Comparison of ENCODE assay signal across 1 cellular context in the genomic region with DNA sequence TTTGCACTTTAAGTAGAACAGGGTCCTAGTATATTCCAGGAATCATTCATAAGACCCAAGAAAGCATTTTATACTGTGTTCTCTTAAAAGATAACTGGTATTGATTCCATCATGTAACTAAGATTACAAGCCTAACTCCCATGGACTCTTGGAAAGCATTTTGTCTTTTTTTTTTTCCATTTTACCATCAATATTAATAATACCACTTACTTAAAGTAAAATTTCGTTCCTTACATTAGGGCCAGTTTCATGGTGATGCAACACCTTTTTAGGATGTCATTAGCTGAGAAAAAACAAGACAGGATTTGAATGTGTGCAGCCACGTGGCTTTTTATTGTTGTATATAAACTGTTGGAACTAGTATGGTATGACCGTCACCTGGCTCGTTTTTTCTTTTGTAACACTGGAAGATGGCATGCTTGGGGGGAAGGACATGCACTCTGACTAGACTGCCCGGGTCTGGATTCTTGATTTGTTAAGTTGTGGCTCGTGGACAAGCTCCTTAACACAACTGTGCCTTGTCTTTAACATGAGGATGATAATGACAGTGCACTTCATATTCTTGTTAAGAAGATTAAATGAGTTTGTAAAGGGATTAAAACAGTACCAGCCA.
A peak's percentile ranks its signal among the peaks of the same experiment; 100 is the strongest.
TF ChIP-seq lines count a peak whose summit lies in the region.

No MANE protein-coding gene starts in this region.

TF ChIP-seq in K562, 482 proteins besides CTCF, POLR2A, EP300 and RAD21 (continued from another document and continues in another):
- peak; percentile 85 to 89 for TF ChIP-seq MNT (conservative IDR thresholded peaks at IDR 0.05)
- TF ChIP-seq HMBOX1 (IDR thresholded peaks at IDR 0.05), result peak; percentile 52
- TF ChIP-seq ZBTB9 (CRISPR knock-in tag; IDR thresholded peaks at IDR 0.05), result no peak
- TF ChIP-seq CEBPZ (IDR thresholded peaks at IDR 0.05; ENCODE audit: borderline replicate concordance, low read depth, low read length), result no peak
- no peak for TF ChIP-seq MAFK (IDR thresholded peaks at IDR 0.05; ENCODE audit: low read length)
- TF ChIP-seq MYC (IDR thresholded peaks at IDR 0.05; ENCODE audit: low read depth, low read length), result peak; percentile 96
- no peak for TF ChIP-seq MYC (CRISPR knock-in tag; IDR thresholded peaks at IDR 0.05; ENCODE audit: borderline replicate concordance, low read depth)
- no peak for TF ChIP-seq NONO (IDR thresholded peaks at IDR 0.05; ENCODE audit: low read depth in 2 of 2, low read length in 1 of 2)
- TF ChIP-seq ZNF76 (CRISPR knock-in tag; IDR thresholded peaks at IDR 0.05; ENCODE audit: borderline replicate concordance), result no peak
- TF ChIP-seq ZNF23 (CRISPR knock-in tag; IDR thresholded peaks at IDR 0.05), result no peak
- TF ChIP-seq JUNB (CRISPR knock-in tag; conservative IDR thresholded peaks at IDR 0.05), result no peak
- no peak; the same call in 1 of the 2 replicates for TF ChIP-seq MECOM (CRISPR knock-in tag; IDR thresholded peaks at IDR 0.05)
- no peak for TF ChIP-seq SNAPC5 (CRISPR knock-in tag; IDR thresholded peaks at IDR 0.05)
- TF ChIP-seq NR2F6 (CRISPR knock-in tag; IDR thresholded peaks at IDR 0.05), result no peak
- no peak for TF ChIP-seq SUPT5H (IDR thresholded peaks at IDR 0.05)
- TF ChIP-seq CTBP1 (IDR thresholded peaks at IDR 0.05; ENCODE audit: borderline replicate concordance), result no peak
- TF ChIP-seq RFX5 (IDR thresholded peaks at IDR 0.05; ENCODE audit: low read depth, low read length), result no peak
- no peak for TF ChIP-seq ARID3A (IDR thresholded peaks at IDR 0.05; ENCODE audit: borderline replicate concordance, low read depth, low read length)
- no peak for TF ChIP-seq ZKSCAN8 (CRISPR knock-in tag; IDR thresholded peaks at IDR 0.05)
- TF ChIP-seq TSHZ1 (CRISPR knock-in tag; IDR thresholded peaks at IDR 0.05), result no peak
- no peak for TF ChIP-seq CCAR2 (IDR thresholded peaks at IDR 0.05; ENCODE audit: low read depth, low read length)
- TF ChIP-seq GTF2F1 (IDR thresholded peaks at IDR 0.05; ENCODE audit: low read depth, low read length), result no peak
- no peak for TF ChIP-seq SAFB2 (IDR thresholded peaks at IDR 0.05; ENCODE audit: borderline replicate concordance, low read depth, low read length, severe bottlenecking)
- no peak for TF ChIP-seq FOXJ3 (CRISPR knock-in tag; IDR thresholded peaks at IDR 0.05)
- peak; percentile 69; the same call in 1 of the 2 replicates for TF ChIP-seq ATF7 (IDR thresholded peaks at IDR 0.05)
- no peak for TF ChIP-seq LCOR (CRISPR knock-in tag; IDR thresholded peaks at IDR 0.05)
- TF ChIP-seq ZNF3 (CRISPR knock-in tag; IDR thresholded peaks at IDR 0.05), result no peak
- TF ChIP-seq POLR3G (IDR thresholded peaks at IDR 0.05; ENCODE audit: extremely low read depth, insufficient read length, insufficient replicate concordance), result no peak
- no peak for TF ChIP-seq SP2 (IDR thresholded peaks at IDR 0.05; ENCODE audit: extremely low read depth, low read depth, low read length, poor library complexity, severe bottlenecking)
- no peak for TF ChIP-seq ZNF41 (CRISPR knock-in tag; conservative IDR thresholded peaks at IDR 0.05)
- TF ChIP-seq, protein P1, sequence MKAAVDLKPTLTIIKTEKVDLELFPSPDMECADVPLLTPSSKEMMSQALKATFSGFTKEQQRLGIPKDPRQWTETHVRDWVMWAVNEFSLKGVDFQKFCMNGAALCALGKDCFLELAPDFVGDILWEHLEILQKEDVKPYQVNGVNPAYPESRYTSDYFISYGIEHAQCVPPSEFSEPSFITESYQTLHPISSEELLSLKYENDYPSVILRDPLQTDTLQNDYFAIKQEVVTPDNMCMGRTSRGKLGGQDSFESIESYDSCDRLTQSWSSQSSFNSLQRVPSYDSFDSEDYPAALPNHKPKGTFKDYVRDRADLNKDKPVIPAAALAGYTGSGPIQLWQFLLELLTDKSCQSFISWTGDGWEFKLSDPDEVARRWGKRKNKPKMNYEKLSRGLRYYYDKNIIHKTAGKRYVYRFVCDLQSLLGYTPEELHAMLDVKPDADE (conservative IDR thresholded peaks at IDR 0.05; ENCODE audit: control insufficient read depth, low read depth, low read length), result no peak
- TF ChIP-seq GABPA (tag; conservative IDR thresholded peaks at IDR 0.05; ENCODE audit: low read depth), result no peak
- no peak for TF ChIP-seq ZNF431 (CRISPR knock-in tag; IDR thresholded peaks at IDR 0.05)
- TF ChIP-seq, protein P2, sequence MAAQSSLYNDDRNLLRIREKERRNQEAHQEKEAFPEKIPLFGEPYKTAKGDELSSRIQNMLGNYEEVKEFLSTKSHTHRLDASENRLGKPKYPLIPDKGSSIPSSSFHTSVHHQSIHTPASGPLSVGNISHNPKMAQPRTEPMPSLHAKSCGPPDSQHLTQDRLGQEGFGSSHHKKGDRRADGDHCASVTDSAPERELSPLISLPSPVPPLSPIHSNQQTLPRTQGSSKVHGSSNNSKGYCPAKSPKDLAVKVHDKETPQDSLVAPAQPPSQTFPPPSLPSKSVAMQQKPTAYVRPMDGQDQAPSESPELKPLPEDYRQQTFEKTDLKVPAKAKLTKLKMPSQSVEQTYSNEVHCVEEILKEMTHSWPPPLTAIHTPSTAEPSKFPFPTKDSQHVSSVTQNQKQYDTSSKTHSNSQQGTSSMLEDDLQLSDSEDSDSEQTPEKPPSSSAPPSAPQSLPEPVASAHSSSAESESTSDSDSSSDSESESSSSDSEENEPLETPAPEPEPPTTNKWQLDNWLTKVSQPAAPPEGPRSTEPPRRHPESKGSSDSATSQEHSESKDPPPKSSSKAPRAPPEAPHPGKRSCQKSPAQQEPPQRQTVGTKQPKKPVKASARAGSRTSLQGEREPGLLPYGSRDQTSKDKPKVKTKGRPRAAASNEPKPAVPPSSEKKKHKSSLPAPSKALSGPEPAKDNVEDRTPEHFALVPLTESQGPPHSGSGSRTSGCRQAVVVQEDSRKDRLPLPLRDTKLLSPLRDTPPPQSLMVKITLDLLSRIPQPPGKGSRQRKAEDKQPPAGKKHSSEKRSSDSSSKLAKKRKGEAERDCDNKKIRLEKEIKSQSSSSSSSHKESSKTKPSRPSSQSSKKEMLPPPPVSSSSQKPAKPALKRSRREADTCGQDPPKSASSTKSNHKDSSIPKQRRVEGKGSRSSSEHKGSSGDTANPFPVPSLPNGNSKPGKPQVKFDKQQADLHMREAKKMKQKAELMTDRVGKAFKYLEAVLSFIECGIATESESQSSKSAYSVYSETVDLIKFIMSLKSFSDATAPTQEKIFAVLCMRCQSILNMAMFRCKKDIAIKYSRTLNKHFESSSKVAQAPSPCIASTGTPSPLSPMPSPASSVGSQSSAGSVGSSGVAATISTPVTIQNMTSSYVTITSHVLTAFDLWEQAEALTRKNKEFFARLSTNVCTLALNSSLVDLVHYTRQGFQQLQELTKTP (IDR thresholded peaks at IDR 0.05; ENCODE audit: low read depth in 1 of 2, partially characterized antibody in 2 of 2), result no peak
- TF ChIP-seq JUN (IDR thresholded peaks at IDR 0.05; ENCODE audit: borderline replicate concordance, low read depth, low read length), result 0 out of 2 replicates have a peak, but pooled peaks have one; percentile 44
- no peak for TF ChIP-seq JUN (CRISPR knock-in tag; IDR thresholded peaks at IDR 0.05; ENCODE audit: borderline replicate concordance)
- TF ChIP-seq, protein P3, sequence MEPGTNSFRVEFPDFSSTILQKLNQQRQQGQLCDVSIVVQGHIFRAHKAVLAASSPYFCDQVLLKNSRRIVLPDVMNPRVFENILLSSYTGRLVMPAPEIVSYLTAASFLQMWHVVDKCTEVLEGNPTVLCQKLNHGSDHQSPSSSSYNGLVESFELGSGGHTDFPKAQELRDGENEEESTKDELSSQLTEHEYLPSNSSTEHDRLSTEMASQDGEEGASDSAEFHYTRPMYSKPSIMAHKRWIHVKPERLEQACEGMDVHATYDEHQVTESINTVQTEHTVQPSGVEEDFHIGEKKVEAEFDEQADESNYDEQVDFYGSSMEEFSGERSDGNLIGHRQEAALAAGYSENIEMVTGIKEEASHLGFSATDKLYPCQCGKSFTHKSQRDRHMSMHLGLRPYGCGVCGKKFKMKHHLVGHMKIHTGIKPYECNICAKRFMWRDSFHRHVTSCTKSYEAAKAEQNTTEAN (CRISPR knock-in tag; IDR thresholded peaks at IDR 0.05), result no peak
- TF ChIP-seq RBFOX2 (IDR thresholded peaks at IDR 0.05; ENCODE audit: low read depth, low read length), result peak; percentile 29; the same call in 1 of the 2 replicates
- TF ChIP-seq STAT5A (IDR thresholded peaks at IDR 0.05; ENCODE audit: borderline replicate concordance, low read length), result no peak
